ENCODE assay signal across 15 cellular contexts in the genomic region with DNA sequence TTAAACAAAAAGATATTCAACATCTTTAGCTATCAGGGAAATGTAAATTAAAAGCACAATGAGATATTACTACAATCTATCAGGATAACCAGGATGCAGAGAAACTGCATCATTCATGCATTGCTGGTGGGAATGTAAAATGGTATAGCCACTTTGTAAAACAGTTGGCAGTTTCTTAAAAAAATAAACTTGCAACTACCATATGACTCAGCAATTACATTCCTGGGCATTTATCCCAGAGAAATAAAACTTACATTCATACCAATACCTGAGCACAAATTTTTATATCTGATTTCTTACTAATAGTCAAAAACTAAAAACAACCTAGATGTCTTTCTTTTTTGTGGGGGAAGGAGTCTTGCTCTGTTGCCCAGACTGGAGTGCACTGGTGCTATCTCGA.
DNase-seq lines count a peak whose midpoint lies in the region; ATAC-seq, FAIRE-seq and TF ChIP-seq lines count a peak whose summit lies in the region.
"Had no signal": no experiment of that assay in that cellular context is flagged by ENCODE, and none has a peak within 500 bp of the region (broad histone marks: within the 10 kb centered on the region; RNA-seq: fewer than 3 reads in every experiment).

No MANE protein-coding gene starts in this region.

- no peaks in the 10 kb centered on the region for H4K20me1 ChIP-seq in K562 (replicated peaks; ENCODE audit: control insufficient read depth, insufficient read depth, low read length)

- H3K4me2 ChIP-seq in K562 (ENCODE audit: insufficient read depth, low read length), result no peak overlapping the region

- H3K36me3 Mint-ChIP-seq in activated CD4-positive, alpha-beta T cell treated with anti-CD3 and anti-CD28 coated beads, Interleukin-2, amount 10 ng/mL, durations not matched to agents 7 days and 5 days (ENCODE audit: low read depth), result peaks cover 75% of the 10 kb centered on the region
- no peaks in the 10 kb centered on the region for H3K36me3 Mint-ChIP-seq in osteocyte (ENCODE audit: unreplicated experiment)
- H3K36me3 Mint-ChIP-seq: IgD-negative memory B cell, type B pancreatic cell had no signal

- no peak for TF ChIP-seq RAD21 in K562 (CRISPR knock-in tag; conservative IDR thresholded peaks at IDR 0.05 in 1 of 2, IDR thresholded peaks at IDR 0.05 in 1 of 2)

- peaks cover 17 to 41% of the 10 kb centered on the region in 2 experiments for H3K4me1 ChIP-seq in K562 (replicated peaks in 1 of 2; ENCODE audit: control insufficient read depth in 2 of 2, insufficient read depth in 2 of 2, low read length in 2 of 2)
- H3K4me1 ChIP-seq in esophagus muscularis mucosa, result no peaks in the 10 kb centered on the region

- H3K4me3 Mint-ChIP-seq in activated CD4-positive, alpha-beta T cell treated with anti-CD3 and anti-CD28 coated beads, Interleukin-2, amount 10 ng/mL, durations not matched to agents 7 days and 5 days, result no peak overlapping the region
- no peak overlapping the region for H3K4me3 Mint-ChIP-seq in osteocyte (ENCODE audit: unreplicated experiment)
- H3K4me3 Mint-ChIP-seq: central memory CD8-positive, alpha-beta T cell; IgD-negative memory B cell; mesothelial cell of epicardium; type B pancreatic cell had no signal

- no peak overlapping the region for H3K9ac ChIP-seq in K562 (ENCODE audit: insufficient read depth in 1 of 2, low read depth in 2 of 2, low read length in 2 of 2)

- in situ Hi-C loops in K562 (cut with MboI), result no loop called here

- H3K9me3 ChIP-seq in K562 (replicated peaks; ENCODE audit: control insufficient read depth, insufficient read depth, low read depth, low read length), result no peaks in the 10 kb centered on the region; the same call in 1 of the 2 replicates
- no peaks in the 10 kb centered on the region for H3K9me3 ChIP-seq in esophagus muscularis mucosa

- H3K27ac Mint-ChIP-seq in activated CD4-positive, alpha-beta T cell treated with anti-CD3 and anti-CD28 coated beads, Interleukin-2, amount 10 ng/mL, durations not matched to agents 7 days and 5 days, result peak overlapping the region; percentile 94
- peak overlapping the region; percentile 57 for H3K27ac Mint-ChIP-seq in osteocyte (ENCODE audit: unreplicated experiment)
- H3K27ac Mint-ChIP-seq: IgD-negative memory B cell, mesothelial cell of epicardium, type B pancreatic cell had no signal

- intact Hi-C loops in K562 (cut with micrococcal nuclease), result no loop called here
- intact Hi-C loops in esophagus muscularis mucosa (cut with DNase I), result no loop called here

- no peak for TF ChIP-seq EP300 in K562 (IDR thresholded peaks at IDR 0.05; ENCODE audit: low read length)
- TF ChIP-seq EP300 in esophagus muscularis mucosa (IDR thresholded peaks at IDR 0.05), result no peak

- H3K36me3 ChIP-seq in K562 (ENCODE audit: control insufficient read depth, insufficient read depth, low read length) (no peaks in the 10 kb centered on the region), esophagus muscularis mucosa (no peaks in the 10 kb centered on the region)

- WGBS in K562 (ENCODE audit: insufficient coverage, low coverage, missing lambda C conversion rate), result 85% methylated on average over 1 of the region's 1 CpG
- 89% methylated on average over 1 of the region's 1 CpG for WGBS in esophagus muscularis mucosa

- TF ChIP-seq POLR2A in K562 (conservative IDR thresholded peaks at IDR 0.05), result no peak
- TF ChIP-seq POLR2A in esophagus muscularis mucosa (IDR thresholded peaks at IDR 0.05; ENCODE audit: low read depth), result no peak

- TF ChIP-seq CTCF in K562 (IDR thresholded peaks at IDR 0.05 in 2 of 3, conservative IDR thresholded peaks at IDR 0.05 in 1 of 3; ENCODE audit: insufficient read depth in 2 of 3, low read depth in 1 of 3, low read length in 3 of 3) (no peak), osteocyte (IDR thresholded peaks at IDR 0.05) (no peak), esophagus muscularis mucosa (IDR thresholded peaks at IDR 0.05) (no peak)

- H3K9me3 Mint-ChIP-seq in activated CD4-positive, alpha-beta T cell treated with anti-CD3 and anti-CD28 coated beads, Interleukin-2, amount 10 ng/mL, durations not matched to agents 7 days and 5 days, result peaks cover 40% of the 10 kb centered on the region
- H3K9me3 Mint-ChIP-seq in osteocyte (ENCODE audit: unreplicated experiment), result peaks cover 5% of the 10 kb centered on the region

- POLR2A ChIA-PET in activated CD4-positive, alpha-beta T cell treated with anti-CD3 and anti-CD28 coated beads, Interleukin-2, amount 10 ng/mL, durations not matched to agents 7 days and 5 days (lab: Charles Lee), result no interaction called here
- POLR2A ChIA-PET in K562 (lab: Yijun Ruan, JAX), result no interaction called here

- H3K9me1 ChIP-seq in K562 (ENCODE audit: control insufficient read depth, insufficient read depth, low read length), result no peaks in the 10 kb centered on the region

- H3K27me3 ChIP-seq in K562 (ENCODE audit: control insufficient read depth in 2 of 2, insufficient read depth in 2 of 2, low read length in 2 of 2) (no peaks in the 10 kb centered on the region), esophagus muscularis mucosa (no peaks in the 10 kb centered on the region)

- H3K4me1 Mint-ChIP-seq in activated CD4-positive, alpha-beta T cell treated with anti-CD3 and anti-CD28 coated beads, Interleukin-2, amount 10 ng/mL, durations not matched to agents 7 days and 5 days, result peaks cover 86% of the 10 kb centered on the region
- peaks cover 10% of the 10 kb centered on the region for H3K4me1 Mint-ChIP-seq in osteocyte (ENCODE audit: unreplicated experiment)

- no peaks in the 10 kb centered on the region for H3K27me3 Mint-ChIP-seq in activated CD4-positive, alpha-beta T cell treated with anti-CD3 and anti-CD28 coated beads, Interleukin-2, amount 10 ng/mL, durations not matched to agents 7 days and 5 days
- no peaks in the 10 kb centered on the region for H3K27me3 Mint-ChIP-seq in osteocyte (ENCODE audit: unreplicated experiment)
- H3K27me3 Mint-ChIP-seq: central memory CD8-positive, alpha-beta T cell; IgD-negative memory B cell; type B pancreatic cell had no signal

- DNase-seq in activated CD4-positive, alpha-beta T cell treated with anti-CD3 and anti-CD28 coated beads, Interleukin-2, amount 10 ng/mL, durations not matched to agents 7 days and 5 days, result no peak
- DNase-seq in activated CD4-positive, alpha-beta T cell treated with anti-CD3 and anti-CD28 coated beads for 4 hours, result no peak
- DNase-seq in HT1080 (ENCODE audit: low read depth) (peak; percentile 46), K562 (ENCODE audit: extremely low read depth in 1 of 4, low spot score in 3 of 4) (no peak), osteocyte (ENCODE audit: extremely low spot score, unreplicated experiment) (no peak), esophagus muscularis mucosa (ENCODE audit: extremely low spot score) (no peak), anterior cingulate cortex (lab: John Stamatoyannopoulos, UW) (no peak)
- DNase-seq in stimulated activated CD4-positive, alpha-beta T cell treated with anti-CD3 and anti-CD28 coated beads, Interleukin-4, amount 100 ng/mL, for 1 hour, result no peak
- DNase-seq: NCI-H1436 treated with DMSO at 0.1 percent for 48 hours, NCI-H748 treated with DMSO at 0.1 percent for 48 hours, SHP77 treated with DMSO at 0.1 percent for 48 hours had no signal

- H3K4me3 ChIP-seq in K562 (no peak overlapping the region), esophagus muscularis mucosa (no peak overlapping the region)

- H3K79me2 ChIP-seq in K562 (ENCODE audit: control insufficient read depth, insufficient read depth, low read length), result no peaks in the 10 kb centered on the region

- FAIRE-seq in K562 (lab: Jason Lieb, UNC), result no peak

- CTCF ChIA-PET in activated CD4-positive, alpha-beta T cell treated with anti-CD3 and anti-CD28 coated beads, Interleukin-2, amount 10 ng/mL, durations not matched to agents 7 days and 5 days (lab: Charles Lee), result interaction anchor here (2.1 to 2.8 kb wide), 2 partner anchors 13 to 26 kb away, joined by 7 to 9 read pairs; no protein-coding TSS in a partner anchor
- CTCF ChIA-PET in K562 (lab: Yijun Ruan, JAX; ENCODE audit: low intra/inter-chr PET ratio), result no interaction called here

- H3K27ac ChIP-seq in K562 (ENCODE audit: extremely low read depth, low read depth, low read length) (no peak overlapping the region; the same call in 2 of the 3 replicates), esophagus muscularis mucosa (replicated peaks in 1 of 4) (no peak overlapping the region)

- no TSS peak for BruUV-seq in K562 (replicated peaks; lab: Mats Ljungman, UMichigan)

- no peak for ATAC-seq in K562

- H2AFZ ChIP-seq in K562 (ENCODE audit: low read depth, low read length), result peak overlapping the region; percentile 83; the same call in 1 of the 2 replicates

TF ChIP-seq in K562, 482 proteins besides CTCF, POLR2A, EP300 and RAD21 (continues in another document):
- no peak for TF ChIP-seq CBX5 (IDR thresholded peaks at IDR 0.05; ENCODE audit: borderline replicate concordance, low read depth)
- TF ChIP-seq, protein P1, sequence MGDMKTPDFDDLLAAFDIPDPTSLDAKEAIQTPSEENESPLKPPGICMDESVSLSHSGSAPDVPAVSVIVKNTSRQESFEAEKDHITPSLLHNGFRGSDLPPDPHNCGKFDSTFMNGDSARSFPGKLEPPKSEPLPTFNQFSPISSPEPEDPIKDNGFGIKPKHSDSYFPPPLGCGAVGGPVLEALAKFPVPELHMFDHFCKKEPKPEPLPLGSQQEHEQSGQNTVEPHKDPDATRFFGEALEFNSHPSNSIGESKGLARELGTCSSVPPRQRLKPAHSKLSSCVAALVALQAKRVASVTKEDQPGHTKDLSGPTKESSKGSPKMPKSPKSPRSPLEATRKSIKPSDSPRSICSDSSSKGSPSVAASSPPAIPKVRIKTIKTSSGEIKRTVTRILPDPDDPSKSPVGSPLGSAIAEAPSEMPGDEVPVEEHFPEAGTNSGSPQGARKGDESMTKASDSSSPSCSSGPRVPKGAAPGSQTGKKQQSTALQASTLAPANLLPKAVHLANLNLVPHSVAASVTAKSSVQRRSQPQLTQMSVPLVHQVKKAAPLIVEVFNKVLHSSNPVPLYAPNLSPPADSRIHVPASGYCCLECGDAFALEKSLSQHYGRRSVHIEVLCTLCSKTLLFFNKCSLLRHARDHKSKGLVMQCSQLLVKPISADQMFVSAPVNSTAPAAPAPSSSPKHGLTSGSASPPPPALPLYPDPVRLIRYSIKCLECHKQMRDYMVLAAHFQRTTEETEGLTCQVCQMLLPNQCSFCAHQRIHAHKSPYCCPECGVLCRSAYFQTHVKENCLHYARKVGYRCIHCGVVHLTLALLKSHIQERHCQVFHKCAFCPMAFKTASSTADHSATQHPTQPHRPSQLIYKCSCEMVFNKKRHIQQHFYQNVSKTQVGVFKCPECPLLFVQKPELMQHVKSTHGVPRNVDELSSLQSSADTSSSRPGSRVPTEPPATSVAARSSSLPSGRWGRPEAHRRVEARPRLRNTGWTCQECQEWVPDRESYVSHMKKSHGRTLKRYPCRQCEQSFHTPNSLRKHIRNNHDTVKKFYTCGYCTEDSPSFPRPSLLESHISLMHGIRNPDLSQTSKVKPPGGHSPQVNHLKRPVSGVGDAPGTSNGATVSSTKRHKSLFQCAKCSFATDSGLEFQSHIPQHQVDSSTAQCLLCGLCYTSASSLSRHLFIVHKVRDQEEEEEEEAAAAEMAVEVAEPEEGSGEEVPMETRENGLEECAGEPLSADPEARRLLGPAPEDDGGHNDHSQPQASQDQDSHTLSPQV (IDR thresholded peaks at IDR 0.05), result peak; percentile 66
- 0 out of 2 replicates have a peak, but pooled peaks have one; percentile 19 for TF ChIP-seq MIER1 (IDR thresholded peaks at IDR 0.05; ENCODE audit: low read depth)
- peak; percentile 69 for TF ChIP-seq NFE2 (IDR thresholded peaks at IDR 0.05; ENCODE audit: low read depth)
